ENCODE assay signal across 8 cellular contexts in the genomic region with DNA sequence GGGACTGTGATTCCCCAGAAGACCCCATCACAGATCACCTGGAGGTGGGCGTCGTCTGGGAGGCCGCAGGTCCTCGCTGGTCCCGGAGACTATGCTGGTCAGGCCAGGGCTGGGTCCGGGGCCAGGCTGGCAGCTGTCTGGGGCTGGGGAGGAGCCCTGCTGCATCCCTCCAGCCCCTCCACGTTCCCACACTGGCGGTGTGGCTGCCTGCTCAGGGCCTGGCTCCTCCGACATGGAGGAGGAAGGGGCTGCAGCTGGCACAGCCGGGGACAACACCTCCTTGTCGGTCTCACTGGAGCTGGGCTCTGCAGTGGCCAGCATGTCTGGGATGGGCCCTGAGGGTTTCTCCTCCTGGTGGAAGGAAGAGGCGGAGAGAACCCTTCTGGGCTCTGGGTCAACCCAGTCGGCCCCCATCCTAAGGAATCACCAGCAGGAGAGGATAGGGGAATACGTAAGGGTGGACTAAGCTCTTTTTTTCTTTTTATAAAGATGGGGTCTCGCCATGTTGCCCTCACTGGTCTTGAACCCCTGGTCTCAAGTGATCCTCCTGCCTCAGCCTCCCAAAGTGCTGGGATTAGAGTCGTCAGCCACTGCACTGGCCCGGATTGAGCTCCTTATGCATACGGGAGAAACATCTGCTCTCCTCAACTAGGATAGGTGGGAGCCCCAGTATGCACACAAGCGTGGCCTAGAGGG. TPM values are rescaled to one million over a fixed set of nuclear protein-coding genes. Genes with fewer than 3 reads are reported as not detected.
DNase-seq lines count a peak whose midpoint lies in the region; ATAC-seq, FAIRE-seq and TF ChIP-seq lines count a peak whose summit lies in the region.

No MANE protein-coding gene starts in this region.

- no peaks in the 10 kb centered on the region for H3K36me3 ChIP-seq in smooth muscle cell (ENCODE audit: low read depth)

- peaks cover 26% of the 10 kb centered on the region for H3K36me3 Mint-ChIP-seq in activated CD8-positive, alpha-beta T cell treated with anti-CD3 and anti-CD28 coated beads, Interleukin-2, amount 10 ng/mL, durations not matched to agents 7 days and 5 days (ENCODE audit: low read depth)

- no peaks in the 10 kb centered on the region for H3K9me3 Mint-ChIP-seq in activated CD8-positive, alpha-beta T cell treated with anti-CD3 and anti-CD28 coated beads, Interleukin-2, amount 10 ng/mL, durations not matched to agents 7 days and 5 days (ENCODE audit: insufficient read depth)

- H3K27ac Mint-ChIP-seq in activated CD8-positive, alpha-beta T cell treated with anti-CD3 and anti-CD28 coated beads, Interleukin-2, amount 10 ng/mL, durations not matched to agents 7 days and 5 days = peak overlapping the region; percentile 97

- H2AFZ ChIP-seq in smooth muscle cell (ENCODE audit: low read depth) = no peak overlapping the region

- peak overlapping the region; percentile 86 for H3K4me3 Mint-ChIP-seq in activated CD8-positive, alpha-beta T cell treated with anti-CD3 and anti-CD28 coated beads, Interleukin-2, amount 10 ng/mL, durations not matched to agents 7 days and 5 days

- H3K79me2 ChIP-seq in smooth muscle cell (ENCODE audit: low read depth) = no peaks in the 10 kb centered on the region

- no peaks in the 10 kb centered on the region for H3F3A ChIP-seq in smooth muscle cell (ENCODE audit: low read depth)

- H3K27me3 ChIP-seq in smooth muscle cell (ENCODE audit: low read depth) = no peaks in the 10 kb centered on the region

- peaks cover 8% of the 10 kb centered on the region for H3K4me1 ChIP-seq in smooth muscle cell (ENCODE audit: low read depth)

- 68% methylated on average over 19 of the region's 19 CpGs for WGBS in smooth muscle cell (ENCODE audit: low lambda C conversion rate)

- peak overlapping the region; percentile 97 for H3K9ac ChIP-seq in smooth muscle cell (ENCODE audit: low read depth)

- TF ChIP-seq CTCF in smooth muscle cell (IDR thresholded peaks at IDR 0.05; ENCODE audit: borderline replicate concordance, insufficient read depth, poor library complexity, severe bottlenecking) = no peak

- FAIRE-seq in RCC 7860 (lab: Jason Lieb, UNC) = no peak

- H4K20me1 ChIP-seq in smooth muscle cell (ENCODE audit: low read depth) = no peaks in the 10 kb centered on the region

- CTCF ChIA-PET in HEK293T (lab: Yijun Ruan, JAX) = interaction anchor here (0.8 to 1.6 kb wide), 3 partner anchors 12 to 67 kb away, joined by 3 to 5 read pairs (median 5); no protein-coding TSS in a partner anchor
- CTCF ChIA-PET in activated CD8-positive, alpha-beta T cell treated with anti-CD3 and anti-CD28 coated beads, Interleukin-2, amount 10 ng/mL, durations not matched to agents 7 days and 5 days (lab: Charles Lee) = interaction anchor here (0.8 to 8.2 kb wide), 8 partner anchors 8 to 100 kb away, joined by 3 to 104 read pairs (median 5); partner anchors contain the start of genes MARCHF2 and MYO1F

- POLR2A ChIA-PET in HEK293T (lab: Yijun Ruan, JAX) = interaction anchor here (0.6 to 4.2 kb wide), 37 partner anchors 8 to 644 kb away, joined by 3 to 121 read pairs (median 5); partner anchors contain the start of genes HNRNPM, MAP2K7, MARCHF2 and RAB11B
- POLR2A ChIA-PET in activated CD8-positive, alpha-beta T cell treated with anti-CD3 and anti-CD28 coated beads, Interleukin-2, amount 10 ng/mL, durations not matched to agents 7 days and 5 days (lab: Charles Lee) = interaction anchor here (0.6 to 6.1 kb wide), 15 partner anchors 8 to 121 kb away, joined by 3 to 50 read pairs (median 7); partner anchors contain the start of genes HNRNPM, MARCHF2 and MYO1F

- DNase-seq in HEK293T (ENCODE audit: extremely low spot score) = peak; percentile 9
- no peak for DNase-seq in activated CD8-positive, alpha-beta T cell treated with anti-CD3 and anti-CD28 coated beads, Interleukin-2, amount 10 ng/mL, durations not matched to agents 7 days and 5 days
- DNase-seq in smooth muscle cell (lab: John Stamatoyannopoulos, UW; ENCODE audit: unreplicated experiment) = no peak
- no peak for DNase-seq in H4 (ENCODE audit: low spot score)
- DNase-seq in RCC 7860 (ENCODE audit: low spot score) = no peak
- DNase-seq in NCI-H446 treated with DMSO at 0.1 percent for 48 hours (lab: John Stamatoyannopoulos, UW) = no peak
- no peak for DNase-seq in pons (ENCODE audit: low spot score)

- H3K4me1 Mint-ChIP-seq in activated CD8-positive, alpha-beta T cell treated with anti-CD3 and anti-CD28 coated beads, Interleukin-2, amount 10 ng/mL, durations not matched to agents 7 days and 5 days (ENCODE audit: low read depth) = peaks cover 55% of the 10 kb centered on the region

- H3K4me2 ChIP-seq in smooth muscle cell = peak overlapping the region; percentile 86

- no peaks in the 10 kb centered on the region for H3K27me3 Mint-ChIP-seq in activated CD8-positive, alpha-beta T cell treated with anti-CD3 and anti-CD28 coated beads, Interleukin-2, amount 10 ng/mL, durations not matched to agents 7 days and 5 days (ENCODE audit: low read depth)

- H3K27ac ChIP-seq in smooth muscle cell (ENCODE audit: low read depth) = peak overlapping the region; percentile 95

- H3K4me3 ChIP-seq in iPS-11a (ENCODE audit: low read depth, low read length) = peak overlapping the region; percentile 83
- H3K4me3 ChIP-seq in smooth muscle cell = peak overlapping the region; percentile 66

- H3K9me3 ChIP-seq in smooth muscle cell (replicated peaks; ENCODE audit: low read depth) = no peaks in the 10 kb centered on the region

- ATAC-seq in activated CD8-positive, alpha-beta T cell treated with anti-CD3 and anti-CD28 coated beads, Interleukin-2, amount 10 ng/mL, durations not matched to agents 7 days and 5 days = no peak

TF ChIP-seq in HEK293T, 16 proteins besides CTCF, POLR2A, EP300 and RAD21:
- TF ChIP-seq ARNT (IDR thresholded peaks at IDR 0.05) (no peak), FOXM1 (IDR thresholded peaks at IDR 0.05; ENCODE audit: borderline replicate concordance) (no peak), BHLHE40 (IDR thresholded peaks at IDR 0.05; ENCODE audit: borderline replicate concordance) (no peak), ELF4 (IDR thresholded peaks at IDR 0.05) (no peak), SUZ12 (IDR thresholded peaks at IDR 0.05) (no peak), FOXA1 (IDR thresholded peaks at IDR 0.05) (no peak), L3MBTL2 (conservative IDR thresholded peaks at IDR 0.05) (no peak), FOXK2 (IDR thresholded peaks at IDR 0.05) (no peak), TARDBP (IDR thresholded peaks at IDR 0.05) (no peak), CTBP1 (IDR thresholded peaks at IDR 0.05; ENCODE audit: borderline replicate concordance) (no peak), SP1 (IDR thresholded peaks at IDR 0.05) (no peak), ZNF384 (IDR thresholded peaks at IDR 0.05) (no peak), HDGF (IDR thresholded peaks at IDR 0.05; ENCODE audit: borderline replicate concordance) (no peak)

RNA-seq across cellular contexts. Expression of gene ZNF414, which starts 0.8 kb away (rescaled TPM):
- total RNA-seq in activated CD8-positive, alpha-beta T cell treated with anti-CD3 and anti-CD28 coated beads, Interleukin-2, amount 10 ng/mL, durations not matched to agents 7 days and 5 days = 10 to 100 TPM; 28.7 to 36.2 TPM
- total RNA-seq in smooth muscle cell = 1.3 and 10.2 TPM in 2 replicates
- polyA plus RNA-seq in smooth muscle cell = 33.0 and 42.4 TPM in 2 replicates
- total RNA-seq in H4 (2014; rRNA removed; shearing (Covaris generic)) = 7.0 and 9.3 TPM in 2 replicates

RNA-seq across cellular contexts. Expression of gene PRAM1, which starts 10.7 kb away (rescaled TPM):
- 1 to 10 TPM; 2.3 to 2.7 TPM for total RNA-seq in activated CD8-positive, alpha-beta T cell treated with anti-CD3 and anti-CD28 coated beads, Interleukin-2, amount 10 ng/mL, durations not matched to agents 7 days and 5 days
- not detected in 2 replicates for total RNA-seq in smooth muscle cell
- 0.18 and 0.74 TPM in 2 replicates for polyA plus RNA-seq in smooth muscle cell
- total RNA-seq in H4 (2014; rRNA removed; shearing (Covaris generic)) = not detected in 2 replicates
